Comparison of ENCODE assay signal across 8 cellular contexts in the genomic region with DNA sequence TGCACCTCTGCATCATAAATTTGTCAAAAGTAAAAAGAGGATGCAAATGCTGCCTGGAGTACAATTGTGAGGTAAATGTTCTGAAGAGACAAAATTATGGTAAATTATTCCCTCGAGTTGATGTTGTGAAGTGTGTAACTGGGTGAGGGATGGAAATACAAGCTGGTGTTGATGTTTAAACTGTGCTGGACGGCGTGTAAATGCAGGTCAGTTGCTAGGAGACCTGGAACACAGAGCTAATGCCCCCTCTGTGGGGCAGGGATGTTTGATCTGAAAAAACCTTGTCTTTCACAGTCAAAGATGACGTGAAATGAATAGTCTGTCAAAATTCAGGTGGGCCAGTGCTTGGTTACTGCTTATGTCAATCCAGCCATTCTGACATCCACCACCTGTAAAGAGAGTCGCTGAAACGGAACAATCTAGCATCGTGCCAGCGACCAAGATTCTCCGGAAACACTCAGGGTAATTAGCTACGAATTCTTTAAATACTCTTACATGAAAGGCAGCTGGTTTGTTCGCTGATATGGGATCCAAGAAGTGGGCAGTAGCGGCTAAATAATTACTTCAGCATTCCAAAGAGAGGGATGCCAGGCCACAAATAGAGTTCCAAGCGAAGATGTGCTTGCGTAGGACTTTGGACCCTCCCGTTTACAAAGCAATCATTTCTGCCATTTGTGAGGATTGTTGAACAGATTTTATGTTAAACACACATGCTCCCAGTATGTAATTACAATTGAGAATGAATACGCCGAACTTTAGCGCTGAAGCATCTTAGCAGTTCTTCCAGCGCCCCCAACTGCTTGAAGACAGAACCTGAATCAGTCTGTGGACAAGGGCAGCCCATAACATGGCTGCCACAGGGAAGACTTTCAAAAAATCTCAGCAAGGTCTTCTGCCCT. TPM values are rescaled to one million over a fixed set of nuclear protein-coding genes. Genes with fewer than 3 reads are reported as not detected.
A peak's percentile ranks its signal among the peaks of the same experiment; 100 is the strongest.
DNase-seq lines count a peak whose midpoint lies in the region; ATAC-seq and TF ChIP-seq lines count a peak whose summit lies in the region.

No MANE protein-coding gene starts in this region.

- no peaks in the 10 kb centered on the region for H3K36me3 ChIP-seq in brain microvascular endothelial cell (replicated peaks)
- H3K36me3 ChIP-seq in lung (ENCODE audit: control insufficient read depth in 2 of 2, insufficient read depth in 2 of 2, low read length in 2 of 2): no peaks in the 10 kb centered on the region

- no peaks in the 10 kb centered on the region for H3K9me3 ChIP-seq in lung (ENCODE audit: control insufficient read depth in 2 of 2, insufficient read depth in 1 of 2, low read length in 1 of 2)

- no peak overlapping the region for H3K4me3 ChIP-seq in NB4 (ENCODE audit: low read depth, low read length)
- no peak overlapping the region for H3K4me3 ChIP-seq in brain microvascular endothelial cell (ENCODE audit: low read depth, low read length)
- no peak overlapping the region for H3K4me3 ChIP-seq in lung

- intact Hi-C loops in sciatic nerve (cut with DNase I): no loop called here

- ATAC-seq in lung (ENCODE audit: insufficient read depth, low FRiP score) (peak; percentile 87), HG03354 (IDR thresholded peaks at IDR 0.05; ENCODE audit: poor library complexity, severe bottlenecking, unreplicated experiment) (no peak), sciatic nerve (no peak), GM18867 (IDR thresholded peaks at IDR 0.05; ENCODE audit: unreplicated experiment) (no peak)

- 45 to 71% methylated on average over 19 of the region's 19 CpGs for WGBS in lung, 2 donors

- no peak for TF ChIP-seq CTCF in NB4 (IDR thresholded peaks at IDR 0.05; ENCODE audit: low read depth, low read length)
- TF ChIP-seq CTCF in brain microvascular endothelial cell (IDR thresholded peaks at IDR 0.05; ENCODE audit: low read depth, low read length, missing control alignments): peak; percentile 68
- TF ChIP-seq CTCF in lung (IDR thresholded peaks at IDR 0.05; ENCODE audit: control extremely low read depth, extremely low read depth): peak; percentile 3

- DNase-seq in AG20443 (ENCODE audit: low spot score) (peak; percentile 64), NB4 (ENCODE audit: low read depth) (peak; percentile 35), brain microvascular endothelial cell (peak; percentile 25), lung (ENCODE audit: low spot score) (peak; percentile 35), sciatic nerve (ENCODE audit: low spot score) (no peak), NOMO-1 treated with dmso at 0.1 percent for 144 hours (lab: John Stamatoyannopoulos, UW; ENCODE audit: unreplicated experiment) (no peak)

- H3K27me3 ChIP-seq in brain microvascular endothelial cell (replicated peaks) (no peaks in the 10 kb centered on the region), lung (ENCODE audit: control insufficient read depth, insufficient read depth) (no peaks in the 10 kb centered on the region)

- H3K4me1 ChIP-seq in lung (ENCODE audit: control insufficient read depth in 2 of 2, insufficient read depth in 2 of 2, low read length in 2 of 2): no peaks in the 10 kb centered on the region

- in situ Hi-C loops in brain microvascular endothelial cell (cut with HindIII; ENCODE audit: low pct_ligation_motif_present, low sequenced_read_pairs): loop anchor here (25.0 kb wide), 1 partner anchor 1041 kb away; no protein-coding TSS in a partner anchor

- H3K27ac ChIP-seq in brain microvascular endothelial cell (no peak overlapping the region), lung (ENCODE audit: low read depth in 1 of 2, low read length in 1 of 2) (no peak overlapping the region)

- TF ChIP-seq POLR2A in NB4 (IDR thresholded peaks at IDR 0.05; ENCODE audit: extremely low read depth, insufficient read length): no peak

RNA-seq across cellular contexts. Expression of a gene that starts 7.4 kb away (rescaled TPM):
- 1 to 10 TPM in 1 of 2 donors, under 1 TPM in 1; 0.74 to 3.3 TPM for total RNA-seq in lung
- polyA plus RNA-seq in lung: under 1 TPM; 0.05 to 0.47 TPM
- total RNA-seq in sciatic nerve: 0.80 TPM

RNA-seq across cellular contexts. Expression of a gene that starts 43.6 kb away (rescaled TPM):
- total RNA-seq in lung (100 to 1,000 TPM; 174 to 392 TPM), sciatic nerve (111 TPM)
- polyA plus RNA-seq in lung: 100 to 1,000 TPM in 1 of 2 donors, 10 to 100 TPM in 1; 90.4 to 202 TPM

Comparison
In these comparisons a context has a peak if more than half of its experiments do, and no peak if none do; other contexts are left out.
1. DNase-seq: peak in AG20443 (single experiment), NB4 (single experiment), brain microvascular endothelial cell (single experiment) and lung (single experiment); none in sciatic nerve (single experiment) and NOMO-1 treated with dmso at 0.1 percent for 144 hours (single experiment).